Comparison of ENCODE assay signal across 1 cellular context in genomic region chr17:1977583-1978395, GRCh38.
TF ChIP-seq lines count a peak whose summit lies in the region.

No MANE protein-coding gene starts in this region.

TF ChIP-seq in neural cell, 6 proteins besides CTCF, POLR2A, EP300 and RAD21 (continued from another document):
- no peak for TF ChIP-seq REST (IDR thresholded peaks at IDR 0.05; ENCODE audit: borderline replicate concordance)
